18 cellular contexts compared by ENCODE assay signal in genomic region chr2:109387221-109387735, GRCh38.
"Had no signal": no experiment of that assay in that cellular context is flagged by ENCODE, and none has a peak within 500 bp of the region (broad histone marks: within the 10 kb centered on the region; RNA-seq: fewer than 3 reads in every experiment).

No MANE protein-coding gene starts in this region.

- H3K9me3 Mint-ChIP-seq: nephron had no signal

- H3K27me3 Mint-ChIP-seq: naive B cell had no signal

- H3K27ac Mint-ChIP-seq: naive B cell, nephron had no signal

- H3K4me3 Mint-ChIP-seq: naive B cell, nephron had no signal

- H3K27ac ChIP-seq: coronary artery, gastroesophageal sphincter, hepatocyte, skin epidermis, tibial artery, upper lobe of left lung, vagina had no signal

- H3K9me3 ChIP-seq: gastroesophageal sphincter, tibial artery, upper lobe of left lung, vagina had no signal

- H3K27me3 ChIP-seq: gastroesophageal sphincter, hepatocyte, tibial artery, upper lobe of left lung, vagina had no signal

- ATAC-seq: esophagus mucosa; gastroesophageal sphincter; left colon; left ventricle myocardium superior; sciatic nerve; stimulated activated naive CD8-positive, alpha-beta T cell treated with anti-CD3 and anti-CD28 coated beads, Interleukin-15, Interleukin-2, amounts not matched to agents 100 U/mL and 50 U/mL, for 24 hours had no signal

- DNase-seq: effector CD4-positive, alpha-beta T cell; left colon; left ventricle myocardium superior; mesendoderm; naive B cell; occipital lobe; stimulated activated CD4-positive, alpha-beta T cell treated with anti-CD3 and anti-CD28 coated beads, Interleukin-2, amount 100 ng/mL, for 48 hours; stimulated activated naive CD8-positive, alpha-beta T cell treated with anti-CD3 and anti-CD28 coated beads, Interleukin-15, Interleukin-2, amounts not matched to agents 100 U/mL and 50 U/mL, for 24 hours; upper lobe of left lung had no signal

- H3K4me1 Mint-ChIP-seq: naive B cell had no signal

- H3K36me3 ChIP-seq: gastroesophageal sphincter, upper lobe of left lung, vagina had no signal

- H3K4me3 ChIP-seq: coronary artery, gastroesophageal sphincter, hepatocyte, skin epidermis, tibial artery, upper lobe of left lung, vagina had no signal

- H3K36me3 Mint-ChIP-seq: naive B cell had no signal
